In genomic region chr20:37693629-37694626, GRCh38 we compare ENCODE assay signal across 8 cellular contexts. TPM values are rescaled to one million over a fixed set of nuclear protein-coding genes. Genes with fewer than 3 reads are reported as not detected.
DNase-seq lines count a peak whose midpoint lies in the region; ATAC-seq and TF ChIP-seq lines count a peak whose summit lies in the region.

Gene CTNNBL1, plus strand, starts transcription at chr20:37694030. Its CDS starts 93 bp downstream, at chr20:37694123.

- H3K9me3 Mint-ChIP-seq in CD4-positive, alpha-beta T cell: no peaks in the 10 kb centered on the region

- CTCF ChIA-PET in CD4-positive, alpha-beta T cell (lab: Charles Lee): no interaction called here

- H3K36me3 Mint-ChIP-seq in CD4-positive, alpha-beta T cell (ENCODE audit: low read depth): peaks cover 31% of the 10 kb centered on the region

- peak within 1 kb of the TSS; percentile 91 for H3K27ac Mint-ChIP-seq in CD4-positive, alpha-beta T cell

- TF ChIP-seq POLR2A in lower leg skin (IDR thresholded peaks at IDR 0.05): no peak

- peak within 1 kb of the TSS; percentile 29 for H3K27ac ChIP-seq in CD4-positive, alpha-beta T cell (ENCODE audit: low read depth, low read length)
- peak within 1 kb of the TSS in 34 of 59 donors; percentile 4 to 87 (median 52) for H3K27ac ChIP-seq in dorsolateral prefrontal cortex

- WGBS in lower leg skin, 2 donors: 1% methylated on average over 50 to 52 of the region's 54 CpGs

- H3K4me3 ChIP-seq in dorsolateral prefrontal cortex (peak within 1 kb of the TSS; percentile 70 to 99 (median 92)), lower leg skin (ENCODE audit: low read depth, poor library complexity, severe bottlenecking) (peak within 1 kb of the TSS; percentile 69)

- H3K27me3 Mint-ChIP-seq in CD4-positive, alpha-beta T cell: peaks cover 9% of the 10 kb centered on the region

- H3K9me3 ChIP-seq in CD4-positive, alpha-beta T cell (ENCODE audit: control insufficient read depth, low read length): no peaks in the 10 kb centered on the region

- no peak for TF ChIP-seq CTCF in CD4-positive, alpha-beta T cell (IDR thresholded peaks at IDR 0.05)
- peak in 49 of 56 donors; percentile 8 to 63 (median 35) for TF ChIP-seq CTCF in dorsolateral prefrontal cortex (IDR thresholded peaks at IDR 0.05 in 54 of 56, conservative IDR thresholded peaks at IDR 0.05 in 2 of 56; ENCODE audit: low read depth in 1 of 56, partially characterized antibody in 56 of 56)
- TF ChIP-seq CTCF in lower leg skin (IDR thresholded peaks at IDR 0.05): no peak

- POLR2A ChIA-PET in CD4-positive, alpha-beta T cell (lab: Charles Lee): interaction anchor here (0.6 to 1.2 kb wide), 4 partner anchors 9 to 52 kb away, joined by 3 read pairs; no protein-coding TSS in a partner anchor

- peak; percentile 98 for ATAC-seq in CD4-positive, alpha-beta T cell (ENCODE audit: poor library complexity)
- peak; percentile 73 for ATAC-seq in GM19452 (IDR thresholded peaks at IDR 0.05; ENCODE audit: unreplicated experiment)

- peak within 1 kb of the TSS; percentile 96 for H3K4me3 Mint-ChIP-seq in CD4-positive, alpha-beta T cell

- peaks cover 52% of the 10 kb centered on the region for H3K4me1 Mint-ChIP-seq in CD4-positive, alpha-beta T cell (ENCODE audit: low read depth)

- peak; percentile 90 to 97 (median 94) for DNase-seq in CD4-positive, alpha-beta T cell
- DNase-seq in HK-2 (ENCODE audit: unreplicated experiment): peak; percentile 99
- DNase-seq in NCI-H82 treated with DMSO at 0.1 percent for 48 hours (lab: John Stamatoyannopoulos, UW; ENCODE audit: unreplicated experiment): peak; percentile 94
- DNase-seq in activated CD4-positive, alpha-beta T cell treated with anti-CD3 and anti-CD28 coated beads, Interleukin-2, amount 50 U/mL, for 48 hours: peak; percentile 97
- peak; percentile 94 to 97 (median 96) for DNase-seq in dorsolateral prefrontal cortex
- peak; percentile 97 to 99 for DNase-seq in lower leg skin (ENCODE audit: low spot score in 2 of 2)
- DNase-seq in stimulated activated CD4-positive, alpha-beta T cell treated with anti-CD3 and anti-CD28 coated beads, Interleukin-4, amount 100 ng/mL, for 4 hours: peak; percentile 95 to 96

- peaks cover 9% of the 10 kb centered on the region for H3K27me3 ChIP-seq in CD4-positive, alpha-beta T cell (ENCODE audit: control insufficient read depth, insufficient read depth, low read length)
- H3K27me3 ChIP-seq in dorsolateral prefrontal cortex: peaks cover 0 to 5% (median 0%) of the 10 kb centered on the region in 45 donors

- intact Hi-C loops in CD4-positive, alpha-beta T cell (cut with DNase I, micrococcal nuclease): loop anchor here in 1 of 2 experiments (2.0 to 10.0 kb wide), 7 partner anchors 165 to 1629 kb away; partner anchors contain the start of genes MANBAL, MROH8, RALGAPB and RPN2
- intact Hi-C loops in dorsolateral prefrontal cortex (cut with DNase I): loop anchor here (5.0 to 10.0 kb wide), 5 partner anchors 33 to 781 kb away; partner anchors contain the start of gene RALGAPB (in 1 of the 2)
- intact Hi-C loops in lower leg skin (cut with DNase I; ENCODE audit: low total_unique reads): no loop called here

RNA-seq across cellular contexts. Expression of gene CTNNBL1, which starts in this region (rescaled TPM):
- total RNA-seq in CD4-positive, alpha-beta T cell: 10 to 100 TPM; 31.1 to 33.4 TPM
- 10 to 100 TPM; 24.9 to 52.4 (median 41.0) TPM for total RNA-seq in dorsolateral prefrontal cortex
- total RNA-seq in lower leg skin: 10 to 100 TPM; 22.0 to 35.0 (median 27.5) TPM

Comparison
In these comparisons a context has a peak if more than half of its experiments do, and no peak if none do; other contexts are left out.
1. Peak in every context shown above with its lines: DNase-seq, ATAC-seq, H3K4me3 ChIP-seq and H3K27ac ChIP-seq.
2. CTCF ChIP-seq: peak in dorsolateral prefrontal cortex (49 of 56); none in CD4-positive, alpha-beta T cell (single experiment) and lower leg skin (0 of 3).